ENCODE assay signal across 21 cellular contexts in genomic region chrX:23937100-23937499, GRCh38.
DNase-seq lines count a peak whose midpoint lies in the region; ATAC-seq and TF ChIP-seq lines count a peak whose summit lies in the region.
"Had no signal": no experiment of that assay in that cellular context is flagged by ENCODE, and none has a peak within 500 bp of the region (broad histone marks: within the 10 kb centered on the region; RNA-seq: fewer than 3 reads in every experiment).

No MANE protein-coding gene starts in this region.

- no peak overlapping the region for H3K4me3 ChIP-seq in HEK293 (ENCODE audit: low read depth, low read length)
- H3K4me3 ChIP-seq: esophagus squamous epithelium, left ventricle myocardium inferior, mucosa of descending colon, vagina had no signal

- peak; percentile 55 for DNase-seq in D341Med (ENCODE audit: low spot score)
- peak; percentile 38 for DNase-seq in NCI-H82 treated with DMSO at 0.1 percent for 48 hours (lab: John Stamatoyannopoulos, UW; ENCODE audit: unreplicated experiment)
- DNase-seq in iPS-NIHi11 (ENCODE audit: low spot score): peak; percentile 6
- no peak for DNase-seq in activated CD4-positive, CD25-positive, alpha-beta regulatory T cell treated with anti-CD3 and anti-CD28 coated beads, Interleukin-2, amount 50 U/mL, for 72 hours
- DNase-seq in glomerular visceral epithelial cell (ENCODE audit: extremely low spot score): no peak
- DNase-seq in epidermal melanocyte (ENCODE audit: insufficient read length, low spot score): no peak
- DNase-seq: activated gamma-delta T cell; CD8-positive, alpha-beta memory T cell; effector CD4-positive, alpha-beta T cell; esophagus squamous epithelium; glutamatergic neuron; left ventricle myocardium inferior; mucosa of descending colon; NCI-H2029; RPMI8226; stimulated activated CD4-positive, alpha-beta T cell treated with anti-CD3 and anti-CD28 coated beads, Interleukin-12 subunit alpha, Interleukin-12 subunit beta, amount 100 ng/mL, for 4 hours; stimulated activated CD8-positive, alpha-beta memory T cell treated with anti-CD3 and anti-CD28 coated beads, Interleukin-4, amount 100 ng/mL, for 48 hours had no signal

- no peaks in the 10 kb centered on the region; the same call in 1 of the 2 replicates for H3K4me1 ChIP-seq in HEK293 (ENCODE audit: control insufficient read depth, insufficient read depth, low read length)
- H3K4me1 ChIP-seq: esophagus squamous epithelium, left ventricle myocardium inferior, vagina had no signal

- no peaks in the 10 kb centered on the region for H3K36me3 ChIP-seq in HEK293 (ENCODE audit: control insufficient read depth in 2 of 2, insufficient read depth in 1 of 2, low read length in 2 of 2)
- H3K36me3 ChIP-seq: esophagus squamous epithelium, left ventricle myocardium inferior, vagina had no signal

- ATAC-seq in GM21619 (IDR thresholded peaks at IDR 0.05; ENCODE audit: unreplicated experiment): no peak
- ATAC-seq: mucosa of descending colon had no signal

- POLR2A ChIA-PET in HEK293 (lab: Yijun Ruan, JAX): interaction anchor here (1.0 kb wide), 1 partner anchor 35 kb away, joined by 3 read pairs; no protein-coding TSS in a partner anchor

- CTCF ChIA-PET in HEK293 (lab: Yijun Ruan, JAX): no interaction called here

- TF ChIP-seq CTCF in HEK293 (tag by site-specific recombination; IDR thresholded peaks at IDR 0.05): no peak; the same call in 1 of the 2 replicates

- no peaks in the 10 kb centered on the region for H3K9me3 ChIP-seq in HEK293 (ENCODE audit: control insufficient read depth, insufficient read depth, low read depth, low read length)
- H3K9me3 ChIP-seq: esophagus squamous epithelium, left ventricle myocardium inferior, mucosa of descending colon, vagina had no signal

- H3K27ac ChIP-seq in HEK293 (ENCODE audit: extremely low read depth, low read depth, low read length): no peak overlapping the region
- H3K27ac ChIP-seq: HL-60, left ventricle myocardium inferior, vagina had no signal

TF ChIP-seq in HEK293, 187 proteins besides CTCF, POLR2A, EP300 and RAD21:
- TF ChIP-seq ZNF114 (tag by site-specific recombination; IDR thresholded peaks at IDR 0.05) (no peak), PRDM10 (tag by site-specific recombination; IDR thresholded peaks at IDR 0.05) (peak; percentile 99), ZNF37A (tag by site-specific recombination; IDR thresholded peaks at IDR 0.05) (no peak), KLF9 (tag by site-specific recombination; IDR thresholded peaks at IDR 0.05; ENCODE audit: low read depth) (no peak), ZNF169 (tag by site-specific recombination; IDR thresholded peaks at IDR 0.05) (no peak), ZNF423 (tag by site-specific recombination; IDR thresholded peaks at IDR 0.05) (0 out of 2 replicates have a peak, but pooled peaks have one; percentile 38), ZEB2 (tag by site-specific recombination; IDR thresholded peaks at IDR 0.05) (peak; percentile 36; the same call in 1 of the 2 replicates), IKZF3 (tag by site-specific recombination; IDR thresholded peaks at IDR 0.05) (peak; percentile 32; the same call in 1 of the 2 replicates), OSR2 (tag by site-specific recombination; IDR thresholded peaks at IDR 0.05) (peak; percentile 87), ZNF292 (tag by site-specific recombination; IDR thresholded peaks at IDR 0.05; ENCODE audit: borderline replicate concordance, low read depth) (no peak), SP7 (tag by site-specific recombination; IDR thresholded peaks at IDR 0.05) (0 out of 2 replicates have a peak, but pooled peaks have one; percentile 28), ZNF16 (tag by site-specific recombination; IDR thresholded peaks at IDR 0.05; ENCODE audit: low read depth) (no peak), SCRT1 (tag by site-specific recombination; IDR thresholded peaks at IDR 0.05; ENCODE audit: borderline replicate concordance) (no peak), ZNF18 (tag by site-specific recombination; IDR thresholded peaks at IDR 0.05) (0 out of 2 replicates have a peak, but pooled peaks have one; percentile 21), ZNF623 (tag by site-specific recombination; IDR thresholded peaks at IDR 0.05) (no peak), ZSCAN23 (tag by site-specific recombination; IDR thresholded peaks at IDR 0.05) (0 out of 2 replicates have a peak, but pooled peaks have one; percentile 21)
- TF ChIP-seq, protein P1, sequence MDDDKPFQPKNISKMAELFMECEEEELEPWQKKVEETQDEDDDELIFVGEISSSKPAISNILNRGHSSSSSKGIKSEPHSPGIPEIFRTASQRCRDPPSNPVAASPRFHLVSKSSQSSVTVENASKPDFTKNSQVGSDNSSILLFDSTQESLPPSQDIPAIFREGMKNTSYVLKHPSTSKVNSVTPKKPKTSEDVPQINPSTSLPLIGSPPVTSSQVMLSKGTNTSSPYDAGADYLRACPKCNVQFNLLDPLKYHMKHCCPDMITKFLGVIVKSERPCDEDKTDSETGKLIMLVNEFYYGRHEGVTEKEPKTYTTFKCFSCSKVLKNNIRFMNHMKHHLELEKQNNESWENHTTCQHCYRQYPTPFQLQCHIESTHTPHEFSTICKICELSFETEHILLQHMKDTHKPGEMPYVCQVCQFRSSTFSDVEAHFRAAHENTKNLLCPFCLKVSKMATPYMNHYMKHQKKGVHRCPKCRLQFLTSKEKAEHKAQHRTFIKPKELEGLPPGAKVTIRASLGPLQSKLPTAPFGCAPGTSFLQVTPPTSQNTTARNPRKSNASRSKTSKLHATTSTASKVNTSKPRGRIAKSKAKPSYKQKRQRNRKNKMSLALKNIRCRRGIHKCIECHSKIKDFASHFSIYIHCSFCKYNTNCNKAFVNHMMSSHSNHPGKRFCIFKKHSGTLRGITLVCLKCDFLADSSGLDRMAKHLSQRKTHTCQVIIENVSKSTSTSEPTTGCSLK (tag by site-specific recombination; IDR thresholded peaks at IDR 0.05): no peak

Comparison
In these comparisons a context has a peak if more than half of its experiments do, and no peak if none do; other contexts are left out.
1. DNase-seq: peak in D341Med (single experiment), NCI-H82 treated with DMSO at 0.1 percent for 48 hours (single experiment) and iPS-NIHi11 (single experiment); none in activated CD4-positive, CD25-positive, alpha-beta regulatory T cell treated with anti-CD3 and anti-CD28 coated beads, Interleukin-2, amount 50 U/mL, for 72 hours (single experiment), glomerular visceral epithelial cell (single experiment) and epidermal melanocyte (single experiment).